26 cellular contexts compared by ENCODE assay signal in genomic region chr1:211088156-211088555, GRCh38. TPM values are rescaled to one million over a fixed set of nuclear protein-coding genes. Genes with fewer than 3 reads are reported as not detected.
"Had no signal": no experiment of that assay in that cellular context is flagged by ENCODE, and none has a peak within 500 bp of the region (broad histone marks: within the 10 kb centered on the region; RNA-seq: fewer than 3 reads in every experiment).

No MANE protein-coding gene starts in this region.

- H2AFZ ChIP-seq: hepatocyte had no signal

- H3K36me3 Mint-ChIP-seq: immature natural killer cell, memory B cell had no signal

- H3K27ac ChIP-seq: colonic mucosa, esophagus muscularis mucosa, foreskin keratinocyte, gastroesophageal sphincter, heart left ventricle, hepatocyte, left lung, lower lobe of right lung had no signal

- ATAC-seq: effector memory CD8-positive, alpha-beta T cell; foreskin keratinocyte; gastroesophageal sphincter; heart left ventricle; left cardiac atrium; left lung; left ventricle myocardium superior; lower lobe of right lung had no signal

- H3K36me3 ChIP-seq: colonic mucosa, esophagus muscularis mucosa, gastroesophageal sphincter, heart left ventricle, left lung, lower lobe of right lung had no signal

- H3K9me3 ChIP-seq: colonic mucosa, esophagus muscularis mucosa, gastroesophageal sphincter, heart left ventricle, left lung, lower lobe of right lung had no signal

- FAIRE-seq: endometrium, frontal cortex, keratinocyte had no signal

- H3K4me1 Mint-ChIP-seq: endodermal cell, immature natural killer cell, memory B cell had no signal

- H3K27ac Mint-ChIP-seq: dendritic cell treated with granulocyte-macrophage colony-stimulating factor and Interleukin-4, amounts not matched to agents 40 ng/mL and 50 ng/mL, for 4 days; effector memory CD8-positive, alpha-beta T cell; endodermal cell; immature natural killer cell; memory B cell had no signal

- H3K4me2 ChIP-seq: hepatocyte had no signal

- H3K4me1 ChIP-seq: colonic mucosa, esophagus muscularis mucosa, foreskin keratinocyte, gastroesophageal sphincter, heart left ventricle, left lung, lower lobe of right lung had no signal

- H3K9me3 Mint-ChIP-seq: dendritic cell treated with granulocyte-macrophage colony-stimulating factor and Interleukin-4, amounts not matched to agents 40 ng/mL and 50 ng/mL, for 4 days; effector memory CD8-positive, alpha-beta T cell; endodermal cell; immature natural killer cell; memory B cell had no signal

- H3K79me2 ChIP-seq: hepatocyte had no signal

- H3K27me3 ChIP-seq: colonic mucosa, esophagus muscularis mucosa, heart left ventricle, hepatocyte, left lung had no signal

- H3K4me3 Mint-ChIP-seq: dendritic cell treated with granulocyte-macrophage colony-stimulating factor and Interleukin-4, amounts not matched to agents 40 ng/mL and 50 ng/mL, for 4 days; effector memory CD8-positive, alpha-beta T cell; endodermal cell; immature natural killer cell; memory B cell had no signal

- H3K4me3 ChIP-seq: colonic mucosa, esophagus muscularis mucosa, gastroesophageal sphincter, heart left ventricle, hepatocyte, left lung, lower lobe of right lung had no signal

- DNase-seq: colonic mucosa; cortex of kidney; effector CD8-positive, alpha-beta T cell; effector memory CD8-positive, alpha-beta T cell; endodermal cell; foreskin keratinocyte; heart left ventricle; immature natural killer cell; left cardiac atrium; left lung; left ventricle myocardium superior; lower lobe of right lung; mesendoderm; midbrain had no signal

RNA-seq across cellular contexts. Expression of gene KCNH1, which starts 45.8 kb away (rescaled TPM):
- total RNA-seq: dermis microvascular lymphatic vessel endothelial cell, foreskin keratinocyte, left ventricle myocardium superior, lower leg skin, lower lobe of right lung, lung microvascular endothelial cell, mononuclear cell had no signal
- polyA plus RNA-seq: foreskin keratinocyte, heart left ventricle, immature natural killer cell, keratinocyte had no signal
